Comparison of ENCODE assay signal across 19 cellular contexts in genomic region chr5:19067741-19068140, GRCh38.
DNase-seq lines count a peak whose midpoint lies in the region; ATAC-seq and TF ChIP-seq lines count a peak whose summit lies in the region.
"Had no signal": no experiment of that assay in that cellular context is flagged by ENCODE, and none has a peak within 500 bp of the region (broad histone marks: within the 10 kb centered on the region; RNA-seq: fewer than 3 reads in every experiment).

No MANE protein-coding gene starts in this region.

- H3K27me3 ChIP-seq in GM23338 (ENCODE audit: insufficient read depth) (no peaks in the 10 kb centered on the region), PC-3 (ENCODE audit: low read length) (no peaks in the 10 kb centered on the region), endodermal cell (ENCODE audit: control insufficient read depth, insufficient read depth, low read length, poor library complexity, severe bottlenecking) (no peaks in the 10 kb centered on the region)

- CTCF ChIA-PET in PC-3 (lab: Charles Lee): no interaction called here

- H3K36me3 ChIP-seq in GM23338 (ENCODE audit: insufficient read depth) (no peaks in the 10 kb centered on the region), PC-3 (ENCODE audit: low read depth, low read length) (no peaks in the 10 kb centered on the region), endodermal cell (ENCODE audit: control insufficient read depth, insufficient read depth, low read length) (no peaks in the 10 kb centered on the region)
- H3K36me3 ChIP-seq: HAP-1 had no signal

- H3K9me3 Mint-ChIP-seq in GM23338 (no peaks in the 10 kb centered on the region), endodermal cell (no peaks in the 10 kb centered on the region)

- no peak overlapping the region for H2AFZ ChIP-seq in GM23338
- no peak overlapping the region for H2AFZ ChIP-seq in PC-3 (ENCODE audit: low read length)

- BruUV-seq in PC-3 (replicated peaks; lab: Mats Ljungman, UMichigan): no TSS peak

- H3K4me2 ChIP-seq in GM23338 (no peak overlapping the region), PC-3 (ENCODE audit: low read length) (no peak overlapping the region)
- H3K4me2 ChIP-seq: A549 had no signal

- H3K27ac Mint-ChIP-seq in GM23338 (no peak overlapping the region), endodermal cell (no peak overlapping the region)
- H3K27ac Mint-ChIP-seq: CD4-positive, alpha-beta memory T cell; HFFc6 had no signal

- H4K20me1 ChIP-seq in GM23338 (replicated peaks; ENCODE audit: insufficient read depth): no peaks in the 10 kb centered on the region
- H4K20me1 ChIP-seq in PC-3 (ENCODE audit: low read length): no peaks in the 10 kb centered on the region

- intact Hi-C loops in PC-3 (cut with micrococcal nuclease): no loop called here

- H3K4me1 ChIP-seq in GM23338 (ENCODE audit: insufficient read depth) (no peaks in the 10 kb centered on the region), PC-3 (ENCODE audit: insufficient read depth, low read length) (no peaks in the 10 kb centered on the region), endodermal cell (ENCODE audit: control insufficient read depth, insufficient read depth, low read length) (no peaks in the 10 kb centered on the region)
- H3K4me1 ChIP-seq: A549, HAP-1 had no signal

- H3K27me3 Mint-ChIP-seq in GM23338 (ENCODE audit: insufficient read depth, low read depth, poor library complexity) (peaks cover 2% of the 10 kb centered on the region), endodermal cell (ENCODE audit: insufficient read depth) (no peaks in the 10 kb centered on the region)
- H3K27me3 Mint-ChIP-seq: CD4-positive, alpha-beta memory T cell had no signal

- H3F3A ChIP-seq in GM23338 (replicated peaks; ENCODE audit: low read depth) (no peaks in the 10 kb centered on the region), PC-3 (ENCODE audit: low read length, unreplicated experiment) (no peaks in the 10 kb centered on the region)

- H3K9ac ChIP-seq in PC-3 (ENCODE audit: low read length): no peak overlapping the region
- H3K9ac ChIP-seq in endodermal cell (ENCODE audit: extremely low read depth, low read length, poor library complexity, severe bottlenecking): no peak overlapping the region

- H3K9me3 ChIP-seq in PC-3 (ENCODE audit: low read length): no peaks in the 10 kb centered on the region
- no peaks in the 10 kb centered on the region for H3K9me3 ChIP-seq in endodermal cell (ENCODE audit: control insufficient read depth, low read length)
- H3K9me3 ChIP-seq: A549, HAP-1 had no signal

- DNase-seq in GM23338 (ENCODE audit: low spot score): peak; percentile 19
- no peak for DNase-seq in PC-3
- no peak for DNase-seq in endodermal cell
- DNase-seq in NCI-H1105 treated with DMSO at 0.1 percent for 48 hours (lab: John Stamatoyannopoulos, UW): no peak
- no peak for DNase-seq in DMS79 treated with DMSO at 0.1 percent for 48 hours (lab: John Stamatoyannopoulos, UW)
- DNase-seq in SHP77 treated with DMSO at 0.1 percent for 48 hours (lab: John Stamatoyannopoulos, UW): no peak
- DNase-seq in activated T-cell treated with anti-CD3 and anti-CD28 coated beads for 4 hours: no peak
- DNase-seq: 8988T; ACHN; AML-193; C1 segment of cervical spinal cord; Calu3; CD4-positive, alpha-beta memory T cell; COR-L47; DMS53; DND-41; HFFc6 had no signal

- H3K9me2 ChIP-seq in GM23338 (ENCODE audit: insufficient read depth) (no peaks in the 10 kb centered on the region), PC-3 (replicated peaks; ENCODE audit: low read length) (no peaks in the 10 kb centered on the region)

- 79% methylated on average over 1 of the region's 1 CpG; no CpG with 5 or more reads in 1 of the 2 experiments for WGBS in endodermal cell (ENCODE audit: insufficient coverage in 1 of 2, insufficient read length in 1 of 2), 2 experiments

- TF ChIP-seq CTCF in GM23338 (conservative IDR thresholded peaks at IDR 0.05; ENCODE audit: low read depth in 2 of 2) (peak in 1 of 2 experiments; percentile 25; a peak in 2 of 4 replicates), PC-3 (conservative IDR thresholded peaks at IDR 0.05; ENCODE audit: low read depth, low read length) (0 out of 2 replicates have a peak, but pooled peaks have one; percentile 12), endodermal cell (conservative IDR thresholded peaks at IDR 0.05) (peak; percentile 60)

- H3K4me3 ChIP-seq in GM23338: no peak overlapping the region
- no peak overlapping the region for H3K4me3 ChIP-seq in PC-3 (ENCODE audit: low read length)
- no peak overlapping the region for H3K4me3 ChIP-seq in endodermal cell (ENCODE audit: low read length)
- H3K4me3 ChIP-seq: A549, HAP-1 had no signal

- peaks cover 4% of the 10 kb centered on the region; the same call in 2 of the 3 replicates for H3K4me1 Mint-ChIP-seq in GM23338
- H3K4me1 Mint-ChIP-seq in endodermal cell: no peaks in the 10 kb centered on the region
- H3K4me1 Mint-ChIP-seq: CD4-positive, alpha-beta memory T cell had no signal

- H3K4me3 Mint-ChIP-seq in GM23338 (no peak overlapping the region), endodermal cell (no peak overlapping the region)
- H3K4me3 Mint-ChIP-seq: CD4-positive, alpha-beta memory T cell; HFFc6 had no signal

- no peak for ATAC-seq in GM23338
- no peak for ATAC-seq in PC-3
- ATAC-seq: A549 had no signal

- H3K27ac ChIP-seq in GM23338 (ENCODE audit: low read depth) (no peak overlapping the region), PC-3 (ENCODE audit: low read length) (no peak overlapping the region), endodermal cell (ENCODE audit: low read depth, low read length) (no peak overlapping the region)
- H3K27ac ChIP-seq: A549 had no signal

- no peaks in the 10 kb centered on the region for H3K79me2 ChIP-seq in GM23338 (replicated peaks; ENCODE audit: insufficient read depth)
- no peaks in the 10 kb centered on the region for H3K79me2 ChIP-seq in PC-3 (ENCODE audit: low read length)

- no peaks in the 10 kb centered on the region for H3K36me3 Mint-ChIP-seq in GM23338 (ENCODE audit: low read depth)
- no peaks in the 10 kb centered on the region for H3K36me3 Mint-ChIP-seq in endodermal cell (ENCODE audit: low read depth)
- H3K36me3 Mint-ChIP-seq: CD4-positive, alpha-beta memory T cell had no signal

- POLR2A ChIA-PET in PC-3 (lab: Charles Lee; ENCODE audit: unreplicated experiment): no interaction called here

TF ChIP-seq in GM23338, 12 proteins besides CTCF, POLR2A, EP300 and RAD21:
- TF ChIP-seq ZNF114 (CRISPR knock-in tag; IDR thresholded peaks at IDR 0.05) (no peak), NANOG (IDR thresholded peaks at IDR 0.05; ENCODE audit: borderline replicate concordance) (no peak), EZH2 (IDR thresholded peaks at IDR 0.05; ENCODE audit: low read depth, unreplicated experiment) (no peak)
TF ChIP-seq in GM23338: peak in this region for 0.
